Comparison of ENCODE assay signal across 17 cellular contexts in the genomic region with DNA sequence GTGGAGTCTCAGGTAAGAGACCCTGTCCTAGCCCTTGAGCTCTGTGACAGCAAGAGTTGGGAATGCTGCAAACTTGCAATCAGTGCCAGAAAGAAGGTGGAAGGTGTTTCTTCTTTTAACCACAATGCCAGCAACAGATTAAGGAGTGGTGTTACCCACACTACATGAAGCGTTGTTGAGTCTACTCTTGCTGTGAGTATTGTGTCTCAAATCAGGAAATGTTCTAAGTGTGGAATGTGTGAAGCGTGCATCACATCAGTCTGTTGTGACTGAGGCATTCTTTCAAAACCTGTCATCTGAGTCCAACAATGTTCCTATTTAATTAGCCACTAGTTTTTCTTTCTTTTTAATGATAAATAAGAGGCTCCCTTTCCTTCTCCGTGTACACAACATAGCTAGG. TPM values are rescaled to one million over a fixed set of nuclear protein-coding genes. Genes with fewer than 3 reads are reported as not detected.
DNase-seq lines count a peak whose midpoint lies in the region; ATAC-seq and TF ChIP-seq lines count a peak whose summit lies in the region.
"Had no signal": no experiment of that assay in that cellular context is flagged by ENCODE, and none has a peak within 500 bp of the region (broad histone marks: within the 10 kb centered on the region; RNA-seq: fewer than 3 reads in every experiment).

No MANE protein-coding gene starts in this region.

- no peaks in the 10 kb centered on the region for H3K27me3 ChIP-seq in IMR-90 (ENCODE audit: control insufficient read depth, insufficient read depth, low read length)
- no peaks in the 10 kb centered on the region for H3K27me3 ChIP-seq in kidney epithelial cell (ENCODE audit: control insufficient read depth, insufficient read depth, low read length)
- H3K27me3 ChIP-seq: gastroesophageal sphincter had no signal

- peaks cover 0 to 8% of the 10 kb centered on the region in 2 experiments; a peak in 1 of 4 replicates for H3K79me1 ChIP-seq in IMR-90 (ENCODE audit: low read depth in 1 of 2, low read length in 2 of 2)

- no peaks in the 10 kb centered on the region for H3K9me3 ChIP-seq in IMR-90 (ENCODE audit: control insufficient read depth, insufficient read depth, low read length)
- H3K9me3 ChIP-seq: gastroesophageal sphincter, lower lobe of right lung had no signal

- H2BK15ac ChIP-seq in IMR-90 (ENCODE audit: low read depth, low read length): no peak overlapping the region

- H3K4me2 ChIP-seq in IMR-90 (ENCODE audit: low read depth, low read length): peak overlapping the region; percentile 9

- no peak overlapping the region for H3K18ac ChIP-seq in IMR-90 (ENCODE audit: low read depth, low read length)

- H3K36me3 ChIP-seq in IMR-90 (ENCODE audit: control insufficient read depth, insufficient read depth, low read length) (no peaks in the 10 kb centered on the region), kidney epithelial cell (ENCODE audit: control insufficient read depth, insufficient read depth, low read length) (no peaks in the 10 kb centered on the region)
- H3K36me3 ChIP-seq: gastroesophageal sphincter, lower lobe of right lung had no signal

- CTCF ChIA-PET in IMR-90 (lab: Yijun Ruan, JAX): no interaction called here

- intact Hi-C loops in IMR-90 (cut with micrococcal nuclease): no loop called here

- H2AK5ac ChIP-seq in IMR-90 (ENCODE audit: low read depth, low read length): no peak overlapping the region

- no peak overlapping the region for H3K4ac ChIP-seq in IMR-90 (ENCODE audit: low read depth, low read length)

- H3K4me3 ChIP-seq in IMR-90 (ENCODE audit: insufficient read depth, low read depth, low read length): no peak overlapping the region
- H3K4me3 ChIP-seq in choroid plexus epithelial cell (ENCODE audit: low read depth, low read length): no peak overlapping the region
- H3K4me3 ChIP-seq in kidney epithelial cell (ENCODE audit: low read depth, low read length): no peak overlapping the region
- H3K4me3 ChIP-seq: gastroesophageal sphincter, GM12878, lower lobe of right lung had no signal

- ATAC-seq in IMR-90 (ENCODE audit: low read depth): no peak
- ATAC-seq: gastroesophageal sphincter; GM12878; natural killer cell treated with Interleukin-12 subunit alpha and Interleukin-12 subunit beta and Interleukin-15 and Interleukin-18, amount 100 ng/mL, for 72 hours had no signal

- H4K8ac ChIP-seq in IMR-90 (ENCODE audit: low read depth in 2 of 2, low read length in 2 of 2): no peak overlapping the region

- no CpG with 5 or more reads among the region's 3 CpGs for WGBS in IMR-90 (ENCODE audit: extremely low coverage in 2 of 2, insufficient read length in 1 of 2), 2 experiments

- H3K27ac ChIP-seq in IMR-90 (ENCODE audit: insufficient read depth, low read length): no peak overlapping the region
- H3K27ac ChIP-seq: gastroesophageal sphincter, lower lobe of right lung had no signal

- no peak overlapping the region for H2BK120ac ChIP-seq in IMR-90 (ENCODE audit: low read depth, low read length)

- dilution Hi-C loops in IMR-90 (cut with HindIII; ENCODE audit: low sequenced_read_pairs, unreplicated experiment): no loop called here

- no peak overlapping the region for H4K5ac ChIP-seq in IMR-90 (ENCODE audit: low read depth, low read length)

- H3K9me1 ChIP-seq in IMR-90 (ENCODE audit: insufficient read depth, low read length): 0 out of 2 replicates have a peak, but pooled peaks cover 4% of the 10 kb centered on the region

- H3K14ac ChIP-seq in IMR-90 (replicated peaks; ENCODE audit: low read depth, low read length): 0 out of 2 replicates have a peak overlapping the region, but pooled peaks have one; percentile 5

- no peak for TF ChIP-seq RAD21 in IMR-90 (IDR thresholded peaks at IDR 0.05; ENCODE audit: low read length)

- no peak overlapping the region for H4K91ac ChIP-seq in IMR-90 (ENCODE audit: insufficient read depth, low read depth, low read length)

- no peak overlapping the region for H2BK20ac ChIP-seq in IMR-90 (ENCODE audit: low read depth, low read length)

- no peak overlapping the region for H2AK9ac ChIP-seq in IMR-90 (replicated peaks; ENCODE audit: low read depth, low read length, poor library complexity)

- H3K4me1 ChIP-seq in IMR-90 (ENCODE audit: control insufficient read depth, insufficient read depth, low read length): peaks cover 4% of the 10 kb centered on the region

- no peak overlapping the region for H3K56ac ChIP-seq in IMR-90 (ENCODE audit: extremely low read depth, insufficient read depth, low read length)

- DNase-seq in AG08395 (ENCODE audit: low spot score) (peak; percentile 38), IMR-90 (peak; percentile 47), choroid plexus epithelial cell (ENCODE audit: low read depth) (peak; percentile 68), kidney epithelial cell (ENCODE audit: low read depth) (peak; percentile 80), AML-193 (lab: John Stamatoyannopoulos, UW) (no peak), NK-92 (lab: John Stamatoyannopoulos, UW; ENCODE audit: unreplicated experiment) (no peak), NCI-H524 (lab: John Stamatoyannopoulos, UW) (no peak)
- DNase-seq in stimulated activated CD4-positive, alpha-beta T cell treated with anti-CD3 and anti-CD28 coated beads, Interleukin-12 subunit alpha, Interleukin-12 subunit beta, amount 100 ng/mL, for 4 hours: no peak
- DNase-seq: activated CD8-positive, alpha-beta memory T cell treated with anti-CD3 and anti-CD28 coated beads, Interleukin-2, amount 50 U/mL, for 4 hours; activated gamma-delta T cell treated with Interleukin-2 at 50 U/mL for 16 hours; CD8-positive, alpha-beta memory T cell; lower lobe of right lung; NCI-H1436 treated with DMSO at 0.1 percent for 48 hours; NCI-H446 treated with DMSO at 0.1 percent for 48 hours had no signal

- no peaks in the 10 kb centered on the region for H4K20me1 ChIP-seq in IMR-90 (ENCODE audit: insufficient read depth, low read length)

- H3K23ac ChIP-seq in IMR-90 (ENCODE audit: low read depth, low read length): peak overlapping the region; percentile 44; the same call in 1 of the 2 replicates

- no peak overlapping the region for H2AFZ ChIP-seq in IMR-90 (replicated peaks; ENCODE audit: low read length, poor library complexity)

- H3K9ac ChIP-seq in IMR-90 (ENCODE audit: low read depth, low read length): no peak overlapping the region

- BruUV-seq in IMR-90 (replicated peaks; lab: Mats Ljungman, UMichigan): no TSS peak

- in situ Hi-C loops in IMR-90 (cut with MboI; ENCODE audit: low sequenced_read_pairs): no loop called here

- POLR2A ChIA-PET in IMR-90 (lab: Charles Lee; ENCODE audit: unreplicated experiment): no interaction called here

- TF ChIP-seq CTCF in IMR-90 (conservative IDR thresholded peaks at IDR 0.05; ENCODE audit: low read depth, low read length) (no peak), choroid plexus epithelial cell (conservative IDR thresholded peaks at IDR 0.05; ENCODE audit: low read depth, low read length) (no peak), kidney epithelial cell (IDR thresholded peaks at IDR 0.05; ENCODE audit: insufficient read depth, low read length, poor library complexity, severe bottlenecking) (no peak)

- no peak for TF ChIP-seq POLR2A in IMR-90 (IDR thresholded peaks at IDR 0.05; ENCODE audit: low read depth, low read length)

- H2BK5ac ChIP-seq in IMR-90 (ENCODE audit: low read depth, low read length, poor library complexity, severe bottlenecking): no peak overlapping the region

TF ChIP-seq in IMR-90, 13 proteins besides CTCF, POLR2A, EP300 and RAD21:
- TF ChIP-seq BHLHE40 (IDR thresholded peaks at IDR 0.05; ENCODE audit: low read depth, low read length) (peak; percentile 94), SMC3 (IDR thresholded peaks at IDR 0.05; ENCODE audit: low read depth, low read length) (no peak)
TF ChIP-seq in IMR-90: peak in this region for 1.

RNA-seq across cellular contexts. Expression of a gene that starts 2.9 kb away (rescaled TPM):
- total RNA-seq in IMR-90 (2012; rRNA removed) (6.1 and 7.2 TPM in 2 replicates), kidney epithelial cell (44.5 and 46.6 TPM in 2 replicates)
- 8.7 and 10.6 TPM in 2 replicates for polyA plus RNA-seq in IMR-90 (2012; rRNA removed)
- 8.5 and 11.1 TPM in 2 replicates for polyA plus RNA-seq in IMR-90 (2012; cell fraction: cytosol; rRNA removed)
- 9.1 and 21.8 TPM in 2 replicates for polyA plus RNA-seq in IMR-90 (2012; cell fraction: nucleus; rRNA removed; ENCODE audit: low replicate concordance)
- total RNA-seq: CD8-positive, alpha-beta memory T cell; natural killer cell treated with Interleukin-12 subunit alpha and Interleukin-12 subunit beta and Interleukin-15 and Interleukin-18, amount 100 ng/mL, for 72 hours had no signal
- polyA plus RNA-seq: CD8-positive, alpha-beta memory T cell had no signal

Comparison
In these comparisons a context has a peak if more than half of its experiments do, and no peak if none do; other contexts are left out.
1. DNase-seq: peak in AG08395 (single experiment), IMR-90 (single experiment), choroid plexus epithelial cell (single experiment) and kidney epithelial cell (single experiment); none in AML-193 (0 of 2), stimulated activated CD4-positive, alpha-beta T cell treated with anti-CD3 and anti-CD28 coated beads, Interleukin-12 subunit alpha, Interleukin-12 subunit beta, amount 100 ng/mL, for 4 hours (single experiment), NK-92 (single experiment) and NCI-H524 (0 of 2).